In the genomic region with DNA sequence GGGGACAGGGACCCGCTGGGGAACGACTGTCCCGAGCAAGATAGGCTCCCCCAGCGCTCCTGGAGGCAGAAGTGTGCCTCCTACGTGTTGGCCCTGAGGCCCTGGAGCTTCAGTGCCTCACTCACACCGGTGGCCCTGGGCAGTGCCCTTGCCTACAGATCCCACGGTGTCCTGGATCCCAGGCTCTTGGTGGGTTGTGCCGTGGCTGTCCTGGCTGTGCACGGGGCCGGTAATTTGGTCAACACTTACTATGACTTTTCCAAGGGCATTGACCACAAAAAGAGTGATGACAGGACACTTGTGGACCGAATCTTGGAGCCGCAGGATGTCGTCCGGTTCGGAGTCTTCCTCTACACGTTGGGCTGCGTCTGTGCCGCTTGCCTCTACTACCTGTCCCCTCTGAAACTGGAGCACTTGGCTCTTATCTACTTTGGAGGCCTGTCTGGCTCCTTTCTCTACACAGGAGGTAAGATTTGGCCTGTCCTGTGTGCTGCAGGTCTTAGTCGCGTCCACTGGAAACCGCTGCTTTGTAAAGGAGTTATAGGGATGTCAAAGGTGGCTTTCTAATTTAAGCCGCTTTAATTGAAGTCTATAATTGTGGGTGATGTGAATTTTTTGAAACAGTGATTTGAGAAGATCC, we compare ENCODE assay signal across 8 cellular contexts. TPM values are rescaled to one million over a fixed set of nuclear protein-coding genes. Genes with fewer than 3 reads are reported as not detected.
A peak's percentile ranks its signal among the peaks of the same experiment; 100 is the strongest.
DNase-seq lines count a peak whose midpoint lies in the region; ATAC-seq and TF ChIP-seq lines count a peak whose summit lies in the region.

No MANE protein-coding gene starts in this region.

- peak overlapping the region; percentile 79 to 85 for H3K27ac ChIP-seq in SK-N-SH (ENCODE audit: low read depth in 2 of 2, low read length in 1 of 2)
- H3K27ac ChIP-seq in neutrophil, result peak overlapping the region; percentile 93

- no peaks in the 10 kb centered on the region for H3K9me3 ChIP-seq in SK-N-SH
- no peaks in the 10 kb centered on the region for H3K9me3 ChIP-seq in neutrophil

- TF ChIP-seq RAD21 in SK-N-SH (IDR thresholded peaks at IDR 0.05; ENCODE audit: low read length), result no peak

- CTCF ChIA-PET in SK-N-SH (lab: Yijun Ruan, JAX), result interaction anchor here (1.0 to 2.4 kb wide), 5 partner anchors 10 to 369 kb away, joined by 3 to 13 read pairs (median 6); a partner anchor contains a TSS

- H3K27me3 ChIP-seq in SK-N-SH (ENCODE audit: insufficient read depth), result no peaks in the 10 kb centered on the region
- no peaks in the 10 kb centered on the region for H3K27me3 ChIP-seq in neutrophil

- DNase-seq in SK-N-SH (no peak), epithelial cell of proximal tubule (ENCODE audit: low read depth) (peak; percentile 4), OCI-M2 (lab: John Stamatoyannopoulos, UW; ENCODE audit: unreplicated experiment) (no peak), DMS79 (lab: John Stamatoyannopoulos, UW) (no peak)
- DNase-seq in activated CD4-positive, alpha-beta T cell treated with anti-CD3 and anti-CD28 coated beads, Interleukin-2, amount 50 U/mL, for 48 hours, result no peak

- H4K20me1 ChIP-seq in SK-N-SH (ENCODE audit: insufficient read depth), result no peaks in the 10 kb centered on the region

- 12% methylated on average over 13 of the region's 22 CpGs for WGBS in SK-N-SH (ENCODE audit: low lambda C conversion rate)

- no peak for TF ChIP-seq CTCF in SK-N-SH (IDR thresholded peaks at IDR 0.05)
- TF ChIP-seq CTCF in epithelial cell of proximal tubule (conservative IDR thresholded peaks at IDR 0.05; ENCODE audit: low read depth, low read length), result no peak
- no peak for TF ChIP-seq CTCF in neutrophil (IDR thresholded peaks at IDR 0.05)

- no peaks in the 10 kb centered on the region for H3K9me2 ChIP-seq in SK-N-SH

- H3K79me2 ChIP-seq in SK-N-SH (ENCODE audit: insufficient read depth), result peaks cover 42% of the 10 kb centered on the region

- peak overlapping the region; percentile 88 for H3K9ac ChIP-seq in SK-N-SH

- POLR2A ChIA-PET in SK-N-SH (lab: Yijun Ruan, JAX), result interaction anchor here (0.6 to 2.0 kb wide), 7 partner anchors 11 to 372 kb away, joined by 3 to 15 read pairs (median 3); a partner anchor contains a TSS

- peaks cover 0 to 6% of the 10 kb centered on the region in 2 experiments for H3K36me3 ChIP-seq in SK-N-SH (replicated peaks in 1 of 2; ENCODE audit: control insufficient read depth in 1 of 2, insufficient read depth in 2 of 2, low read length in 1 of 2)
- H3K36me3 ChIP-seq in neutrophil, result no peaks in the 10 kb centered on the region

- H3K4me3 ChIP-seq in SK-N-SH (ENCODE audit: low read depth in 2 of 2, low read length in 1 of 2) (peak overlapping the region; percentile 73 to 85), epithelial cell of proximal tubule (ENCODE audit: low read depth, low read length) (peak overlapping the region; percentile 96), neutrophil (ENCODE audit: low read depth in 1 of 2, low read length in 1 of 2) (peak overlapping the region; percentile 93 to 100)

- peaks cover 3% of the 10 kb centered on the region for H3F3A ChIP-seq in SK-N-SH (replicated peaks; ENCODE audit: insufficient read depth)

- H3K4me2 ChIP-seq in SK-N-SH, result peak overlapping the region; percentile 100

- peaks cover 9 to 11% of the 10 kb centered on the region in 2 experiments; a peak in 3 of 4 replicates for H3K4me1 ChIP-seq in SK-N-SH (ENCODE audit: control insufficient read depth in 1 of 2, insufficient read depth in 2 of 2, low read depth in 1 of 2, low read length in 1 of 2)
- H3K4me1 ChIP-seq in neutrophil (ENCODE audit: control insufficient read depth in 1 of 2, insufficient read depth in 1 of 2, low read depth in 1 of 2, low read length in 1 of 2), result peaks cover 14 to 18% of the 10 kb centered on the region in 2 experiments

- ATAC-seq in GM18498 (IDR thresholded peaks at IDR 0.05; ENCODE audit: unreplicated experiment) (peak; percentile 42), HG02610 (IDR thresholded peaks at IDR 0.05; ENCODE audit: unreplicated experiment) (peak; percentile 5)

- peak overlapping the region; percentile 91 for H2AFZ ChIP-seq in SK-N-SH (ENCODE audit: low read depth)

- TF ChIP-seq EP300 in SK-N-SH (IDR thresholded peaks at IDR 0.05; ENCODE audit: borderline replicate concordance in 1 of 2, low read depth in 1 of 2, low read length in 1 of 2), result no peak

TF ChIP-seq in SK-N-SH, 30 proteins besides CTCF, POLR2A, EP300 and RAD21:
- TF ChIP-seq ELF1 (IDR thresholded peaks at IDR 0.05) (no peak), EZH2phosphoT487 (IDR thresholded peaks at IDR 0.05; ENCODE audit: borderline replicate concordance, low read depth) (no peak), RFX5 (IDR thresholded peaks at IDR 0.05; ENCODE audit: low read length) (no peak)

RNA-seq across cellular contexts. Expression of a gene that starts 0.7 kb away (rescaled TPM):
- polyA plus RNA-seq in SK-N-SH (2012; rRNA removed), result 13.7 and 15.7 TPM in 2 replicates
- polyA plus RNA-seq in SK-N-SH (2012; cell fraction: cytosol; rRNA removed), result 10.3 and 13.7 TPM in 2 replicates
- 7.5 and 8.9 TPM in 2 replicates for polyA plus RNA-seq in SK-N-SH (2012; cell fraction: nucleus; rRNA removed)
- 6.2 and 14.6 TPM in 2 replicates for total RNA-seq in epithelial cell of proximal tubule

RNA-seq across cellular contexts. Expression of a gene that starts 11.4 kb away (rescaled TPM):
- 20.9 and 26.4 TPM in 2 replicates for polyA plus RNA-seq in SK-N-SH (2012; rRNA removed)
- polyA plus RNA-seq in SK-N-SH (2012; cell fraction: cytosol; rRNA removed), result 12.2 and 15.7 TPM in 2 replicates
- polyA plus RNA-seq in SK-N-SH (2012; cell fraction: nucleus; rRNA removed), result 53.8 and 73.8 TPM in 2 replicates
- 30.3 and 34.2 TPM in 2 replicates for total RNA-seq in epithelial cell of proximal tubule
